In genomic region chr20:4708856-4709255, GRCh38 we compare ENCODE assay signal across 23 cellular contexts. TPM values are rescaled to one million over a fixed set of nuclear protein-coding genes. Genes with fewer than 3 reads are reported as not detected.
A peak's percentile ranks its signal among the peaks of the same experiment; 100 is the strongest.
DNase-seq lines count a peak whose midpoint lies in the region; ATAC-seq and TF ChIP-seq lines count a peak whose summit lies in the region.
"Had no signal": no experiment of that assay in that cellular context is flagged by ENCODE, and none has a peak within 500 bp of the region (broad histone marks: within the 10 kb centered on the region; RNA-seq: fewer than 3 reads in every experiment).

No MANE protein-coding gene starts in this region.

- peaks cover 5% of the 10 kb centered on the region for H3K27me3 Mint-ChIP-seq in activated CD8-positive, alpha-beta memory T cell treated with anti-CD3 and anti-CD28 coated beads, Interleukin-2, amount 10 ng/mL, durations not matched to agents 7 days and 5 days
- no peaks in the 10 kb centered on the region for H3K27me3 Mint-ChIP-seq in endodermal cell (ENCODE audit: insufficient read depth)
- peaks cover 4% of the 10 kb centered on the region for H3K27me3 Mint-ChIP-seq in activated T-cell treated with anti-CD3 and anti-CD28 coated beads, Interleukin-2, amount 50 U/mL, for 24 hours
- H3K27me3 Mint-ChIP-seq: B cell had no signal

- H3K9ac ChIP-seq in endodermal cell (ENCODE audit: extremely low read depth, low read length, poor library complexity, severe bottlenecking) (no peak overlapping the region), trophoblast cell (ENCODE audit: low read length) (no peak overlapping the region)
- H3K9ac ChIP-seq: BLaER1 had no signal

- H2BK5ac ChIP-seq in trophoblast cell (ENCODE audit: low read depth, low read length, poor library complexity) = no peak overlapping the region

- H3K4me1 ChIP-seq in endodermal cell (ENCODE audit: control insufficient read depth, insufficient read depth, low read length) (peaks cover 2% of the 10 kb centered on the region), trophoblast cell (ENCODE audit: control insufficient read depth in 1 of 2, insufficient read depth in 2 of 2, low read length in 2 of 2) (peaks cover 0 to 5% of the 10 kb centered on the region in 2 experiments)

- H3K36me3 ChIP-seq in endodermal cell (ENCODE audit: control insufficient read depth, insufficient read depth, low read length) = no peaks in the 10 kb centered on the region
- H3K36me3 ChIP-seq in trophoblast cell (ENCODE audit: control insufficient read depth in 1 of 2, insufficient read depth in 2 of 2, low read length in 2 of 2) = no peaks in the 10 kb centered on the region
- H3K36me3 ChIP-seq: BLaER1, HAP-1 had no signal

- no peak overlapping the region for H3K4ac ChIP-seq in trophoblast cell (ENCODE audit: low read depth, low read length)

- no peak overlapping the region for H3K4me3 ChIP-seq in endodermal cell (ENCODE audit: low read length)
- H3K4me3 ChIP-seq in trophoblast cell (ENCODE audit: low read depth, low read length) = no peak overlapping the region
- H3K4me3 ChIP-seq: BLaER1, GM12878, GM23338, HAP-1 had no signal

- H3K9me3 ChIP-seq in endodermal cell (ENCODE audit: control insufficient read depth, low read length) (no peaks in the 10 kb centered on the region), trophoblast cell (ENCODE audit: insufficient read depth, low read depth, low read length) (no peaks in the 10 kb centered on the region)
- H3K9me3 ChIP-seq: BLaER1, Caco-2, HAP-1 had no signal

- H4K12ac ChIP-seq in trophoblast cell (ENCODE audit: low read depth, low read length) = no peak overlapping the region

- H3K27ac ChIP-seq in endodermal cell (ENCODE audit: low read depth, low read length) = no peak overlapping the region
- H3K27ac ChIP-seq in trophoblast cell (ENCODE audit: low read depth, low read length) = no peak overlapping the region
- H3K27ac ChIP-seq: 22Rv1, BLaER1, C4-2B had no signal

- H3K27me3 ChIP-seq in endodermal cell (ENCODE audit: control insufficient read depth, insufficient read depth, low read length, poor library complexity, severe bottlenecking) (no peaks in the 10 kb centered on the region), trophoblast cell (ENCODE audit: insufficient read depth, low read length) (no peaks in the 10 kb centered on the region)
- H3K27me3 ChIP-seq: BLaER1 had no signal

- no peak overlapping the region for H2AK5ac ChIP-seq in trophoblast cell (ENCODE audit: low read length)

- H3K18ac ChIP-seq in trophoblast cell (ENCODE audit: low read length) = no peak overlapping the region

- CTCF ChIA-PET in activated CD8-positive, alpha-beta memory T cell treated with anti-CD3 and anti-CD28 coated beads, Interleukin-2, amount 10 ng/mL, durations not matched to agents 7 days and 5 days (lab: Charles Lee) = no interaction called here

- no peak overlapping the region for H3K4me3 Mint-ChIP-seq in activated CD8-positive, alpha-beta memory T cell treated with anti-CD3 and anti-CD28 coated beads, Interleukin-2, amount 10 ng/mL, durations not matched to agents 7 days and 5 days
- H3K4me3 Mint-ChIP-seq in endodermal cell = no peak overlapping the region
- no peak overlapping the region for H3K4me3 Mint-ChIP-seq in activated T-cell treated with anti-CD3 and anti-CD28 coated beads, Interleukin-2, amount 50 U/mL, for 24 hours
- H3K4me3 Mint-ChIP-seq: B cell; CD4-positive, CD25-positive, alpha-beta regulatory T cell; CD8-positive, alpha-beta T cell; GM23338; HFFc6 had no signal

- H3K27ac Mint-ChIP-seq in activated CD8-positive, alpha-beta memory T cell treated with anti-CD3 and anti-CD28 coated beads, Interleukin-2, amount 10 ng/mL, durations not matched to agents 7 days and 5 days = no peak overlapping the region
- no peak overlapping the region for H3K27ac Mint-ChIP-seq in endodermal cell
- H3K27ac Mint-ChIP-seq in activated T-cell treated with anti-CD3 and anti-CD28 coated beads, Interleukin-2, amount 50 U/mL, for 24 hours = no peak overlapping the region
- H3K27ac Mint-ChIP-seq: B cell; CD4-positive, CD25-positive, alpha-beta regulatory T cell; CD8-positive, alpha-beta T cell; GM23338; HFFc6 had no signal

- no peak overlapping the region for H3K14ac ChIP-seq in trophoblast cell (ENCODE audit: low read length)

- peaks cover 2% of the 10 kb centered on the region for H3K36me3 Mint-ChIP-seq in activated CD8-positive, alpha-beta memory T cell treated with anti-CD3 and anti-CD28 coated beads, Interleukin-2, amount 10 ng/mL, durations not matched to agents 7 days and 5 days
- H3K36me3 Mint-ChIP-seq in endodermal cell (ENCODE audit: low read depth) = no peaks in the 10 kb centered on the region
- no peaks in the 10 kb centered on the region for H3K36me3 Mint-ChIP-seq in activated T-cell treated with anti-CD3 and anti-CD28 coated beads, Interleukin-2, amount 50 U/mL, for 24 hours (ENCODE audit: low read depth)
- H3K36me3 Mint-ChIP-seq: CD4-positive, CD25-positive, alpha-beta regulatory T cell; CD8-positive, alpha-beta T cell had no signal

- H3K4me2 ChIP-seq in trophoblast cell (ENCODE audit: low read length) = no peak overlapping the region
- H3K4me2 ChIP-seq: BLaER1, GM23338 had no signal

- H3K4me1 Mint-ChIP-seq in activated CD8-positive, alpha-beta memory T cell treated with anti-CD3 and anti-CD28 coated beads, Interleukin-2, amount 10 ng/mL, durations not matched to agents 7 days and 5 days = peaks cover 11% of the 10 kb centered on the region
- H3K4me1 Mint-ChIP-seq in endodermal cell = peaks cover 6% of the 10 kb centered on the region
- peaks cover 7% of the 10 kb centered on the region for H3K4me1 Mint-ChIP-seq in activated T-cell treated with anti-CD3 and anti-CD28 coated beads, Interleukin-2, amount 50 U/mL, for 24 hours (ENCODE audit: low read depth)

- H2AFZ ChIP-seq in trophoblast cell (ENCODE audit: insufficient read depth, low read length, poor library complexity) = no peak overlapping the region
- H2AFZ ChIP-seq: GM23338 had no signal

- H4K91ac ChIP-seq in trophoblast cell (ENCODE audit: low read depth, low read length) = no peak overlapping the region

- peaks cover 4% of the 10 kb centered on the region for H3K79me1 ChIP-seq in trophoblast cell (ENCODE audit: low read length)

- no peak overlapping the region for H2BK120ac ChIP-seq in trophoblast cell (ENCODE audit: insufficient read depth, low read length, poor library complexity)

- peak; percentile 25 for DNase-seq in activated CD8-positive, alpha-beta memory T cell treated with anti-CD3 and anti-CD28 coated beads, Interleukin-2, amount 10 ng/mL, durations not matched to agents 7 days and 5 days
- DNase-seq in activated CD8-positive, alpha-beta memory T cell treated with anti-CD3 and anti-CD28 coated beads for 24 hours = no peak
- peak; percentile 73 for DNase-seq in NCI-H2171 treated with DMSO at 0.1 percent for 48 hours (lab: John Stamatoyannopoulos, UW)
- peak; percentile 13 for DNase-seq in endodermal cell
- DNase-seq in mesenteric fat pad (ENCODE audit: low spot score) = peak; percentile 39
- no peak for DNase-seq in trophoblast cell
- DNase-seq in activated T-cell treated with anti-CD3 and anti-CD28 coated beads, Interleukin-2, amount 50 U/mL, for 24 hours = no peak
- DNase-seq: Caco-2; CD4-positive, CD25-positive, alpha-beta regulatory T cell; CD8-positive, alpha-beta T cell; DMS153; DND-41; GDM1; HFFc6 had no signal

- H4K8ac ChIP-seq in trophoblast cell (ENCODE audit: low read depth, low read length) = no peak overlapping the region

- H3K9me3 Mint-ChIP-seq in activated CD8-positive, alpha-beta memory T cell treated with anti-CD3 and anti-CD28 coated beads, Interleukin-2, amount 10 ng/mL, durations not matched to agents 7 days and 5 days (ENCODE audit: low read depth) = no peaks in the 10 kb centered on the region
- no peaks in the 10 kb centered on the region for H3K9me3 Mint-ChIP-seq in endodermal cell
- no peaks in the 10 kb centered on the region for H3K9me3 Mint-ChIP-seq in activated T-cell treated with anti-CD3 and anti-CD28 coated beads, Interleukin-2, amount 50 U/mL, for 24 hours
- H3K9me3 Mint-ChIP-seq: CD4-positive, CD25-positive, alpha-beta regulatory T cell had no signal

- no peaks in the 10 kb centered on the region for H3K79me2 ChIP-seq in trophoblast cell (ENCODE audit: control insufficient read depth, insufficient read depth, low read length, poor library complexity)

- TF ChIP-seq CTCF in endodermal cell (conservative IDR thresholded peaks at IDR 0.05) = no peak

- no peak overlapping the region for H3K23ac ChIP-seq in trophoblast cell (ENCODE audit: low read length)

- WGBS in endodermal cell (ENCODE audit: insufficient coverage in 1 of 2, insufficient read length in 1 of 2), 2 experiments = 90 to 92% methylated on average over 2 to 3 of the region's 3 CpGs
- WGBS in trophoblast cell (ENCODE audit: extremely low coverage, insufficient coverage, insufficient read length) = no CpG with 5 or more reads among the region's 3 CpGs

- ATAC-seq in activated CD8-positive, alpha-beta memory T cell treated with anti-CD3 and anti-CD28 coated beads, Interleukin-2, amount 10 ng/mL, durations not matched to agents 7 days and 5 days = no peak
- no peak for ATAC-seq in HG03571 (IDR thresholded peaks at IDR 0.05; ENCODE audit: unreplicated experiment)
- ATAC-seq: CD8-positive, alpha-beta T cell; GM12878; GM23338 had no signal

- no peak overlapping the region for H2BK12ac ChIP-seq in trophoblast cell (ENCODE audit: low read length)

RNA-seq across cellular contexts. Expression of gene PRND, which starts 12.9 kb away (rescaled TPM):
- total RNA-seq in activated CD8-positive, alpha-beta memory T cell treated with anti-CD3 and anti-CD28 coated beads, Interleukin-2, amount 10 ng/mL, durations not matched to agents 7 days and 5 days = not detected
- total RNA-seq in endodermal cell (under 1 TPM; 0.24 to 0.88 TPM), mesenteric fat pad (not detected)
- 0.32 TPM for polyA plus RNA-seq in endodermal cell (2013, experiment 1 of 2)
- polyA plus RNA-seq in endodermal cell (2013, experiment 2 of 2) = 0.21 TPM
- polyA plus RNA-seq in trophoblast cell (2013) = 0.01 TPM in 1 of 2 replicates, not detected in the other
- total RNA-seq: B cell; Caco-2; CD4-positive, CD25-positive, alpha-beta regulatory T cell; CD8-positive, alpha-beta T cell; GM12878 had no signal
- polyA plus RNA-seq: AG04450, GM12878, GM23338 had no signal

RNA-seq across cellular contexts. Expression of gene PRNP, which starts 22.6 kb away (rescaled TPM):
- total RNA-seq in activated CD8-positive, alpha-beta memory T cell treated with anti-CD3 and anti-CD28 coated beads, Interleukin-2, amount 10 ng/mL, durations not matched to agents 7 days and 5 days = 10 to 100 TPM; 37.4 to 50.4 TPM
- total RNA-seq in endodermal cell (10 to 100 TPM in 1 of 2 donors, 1 to 10 TPM in 1; 9.3 to 14.9 TPM), mesenteric fat pad (79.0 TPM)
- 12.3 TPM for polyA plus RNA-seq in endodermal cell (2013, experiment 1 of 2)
- polyA plus RNA-seq in endodermal cell (2013, experiment 2 of 2) = 11.2 TPM
- polyA plus RNA-seq in trophoblast cell (2013) = 27.8 and 28.5 TPM in 2 replicates

Comparison
In these comparisons a context has a peak if more than half of its experiments do, and no peak if none do; other contexts are left out.
1. DNase-seq: peak in activated CD8-positive, alpha-beta memory T cell treated with anti-CD3 and anti-CD28 coated beads, Interleukin-2, amount 10 ng/mL, durations not matched to agents 7 days and 5 days (single experiment), NCI-H2171 treated with DMSO at 0.1 percent for 48 hours (single experiment), endodermal cell (single experiment) and mesenteric fat pad (single experiment); none in activated CD8-positive, alpha-beta memory T cell treated with anti-CD3 and anti-CD28 coated beads for 24 hours (single experiment), trophoblast cell (0 of 2) and activated T-cell treated with anti-CD3 and anti-CD28 coated beads, Interleukin-2, amount 50 U/mL, for 24 hours (single experiment).